12 cellular contexts compared by ENCODE assay signal in the genomic region with DNA sequence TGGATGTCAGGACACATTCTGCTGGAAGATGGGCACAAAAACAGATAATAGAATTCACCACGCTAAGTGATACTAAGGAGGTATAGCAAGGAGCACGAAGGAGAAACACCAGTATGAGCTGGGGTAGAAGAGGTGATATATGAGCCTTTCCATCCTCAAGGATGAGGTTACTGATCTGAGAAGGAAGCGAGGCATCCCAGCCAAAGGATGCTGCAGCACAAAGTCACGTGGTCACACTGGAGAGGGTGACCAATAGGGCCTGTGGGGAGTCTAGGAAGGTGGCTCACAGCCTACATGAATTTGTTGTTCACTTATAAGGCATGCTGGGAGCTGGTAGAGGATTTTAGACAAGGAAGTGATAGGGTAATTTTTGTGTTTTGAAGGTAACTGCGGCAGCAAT. TPM values are rescaled to one million over a fixed set of nuclear protein-coding genes. Genes with fewer than 3 reads are reported as not detected.
DNase-seq lines count a peak whose midpoint lies in the region; FAIRE-seq and TF ChIP-seq lines count a peak whose summit lies in the region.
"Had no signal": no experiment of that assay in that cellular context is flagged by ENCODE, and none has a peak within 500 bp of the region (broad histone marks: within the 10 kb centered on the region; RNA-seq: fewer than 3 reads in every experiment).

No MANE protein-coding gene starts in this region.

- intact Hi-C loops in activated naive CD4-positive, alpha-beta T cell treated with anti-CD3 and anti-CD28 coated beads for 36 hours (cut with micrococcal nuclease), result loop anchor here (5.0 to 10.0 kb wide), 4 partner anchors 162 to 1374 kb away; a partner anchor contains a TSS

- no peak for FAIRE-seq in small intestine (lab: Jason Lieb, UNC)

- H3K9ac ChIP-seq in OCI-LY3 (ENCODE audit: low read length) (peak overlapping the region; percentile 94; the same call in 1 of the 2 replicates), smooth muscle cell (ENCODE audit: low read depth) (no peak overlapping the region)

- no peaks in the 10 kb centered on the region for H3K27me3 Mint-ChIP-seq in activated naive CD4-positive, alpha-beta T cell treated with anti-CD3 and anti-CD28 coated beads for 36 hours (ENCODE audit: low read depth)
- H3K27me3 Mint-ChIP-seq in chondrocyte (ENCODE audit: low read depth), result no peaks in the 10 kb centered on the region

- H3K9me3 ChIP-seq in OCI-LY3 (ENCODE audit: insufficient read depth, low read length) (peaks cover 8% of the 10 kb centered on the region), smooth muscle cell (replicated peaks; ENCODE audit: low read depth) (no peaks in the 10 kb centered on the region), small intestine (ENCODE audit: control insufficient read depth, low read depth) (no peaks in the 10 kb centered on the region)

- no peaks in the 10 kb centered on the region for H3F3A ChIP-seq in smooth muscle cell (ENCODE audit: low read depth)

- peaks cover 3% of the 10 kb centered on the region for H3K9me3 Mint-ChIP-seq in activated naive CD4-positive, alpha-beta T cell treated with anti-CD3 and anti-CD28 coated beads for 36 hours
- H3K9me3 Mint-ChIP-seq in chondrocyte (ENCODE audit: low read depth), result peaks cover 4% of the 10 kb centered on the region

- WGBS in smooth muscle cell (ENCODE audit: low lambda C conversion rate), result 95% methylated on average over 5 of the region's 5 CpGs
- WGBS in small intestine, 3 donors, result 88 to 91% (median 89%) methylated on average over 5 of the region's 5 CpGs

- H3K27me3 ChIP-seq in OCI-LY3 (ENCODE audit: low read depth, low read length) (no peaks in the 10 kb centered on the region), smooth muscle cell (ENCODE audit: low read depth) (no peaks in the 10 kb centered on the region), small intestine (ENCODE audit: control insufficient read depth in 2 of 2, insufficient read depth in 2 of 2, low read length in 2 of 2) (no peaks in the 10 kb centered on the region)

- H3K4me1 Mint-ChIP-seq in activated naive CD4-positive, alpha-beta T cell treated with anti-CD3 and anti-CD28 coated beads for 36 hours (ENCODE audit: low read depth), result peaks cover 17% of the 10 kb centered on the region
- H3K4me1 Mint-ChIP-seq in chondrocyte (ENCODE audit: low read depth), result peaks cover 23% of the 10 kb centered on the region

- H3K4me1 ChIP-seq in OCI-LY3 (ENCODE audit: low read length), result peaks cover 10% of the 10 kb centered on the region
- H3K4me1 ChIP-seq in smooth muscle cell (ENCODE audit: low read depth), result peaks cover 10% of the 10 kb centered on the region
- no peaks in the 10 kb centered on the region for H3K4me1 ChIP-seq in small intestine (ENCODE audit: control insufficient read depth in 2 of 2, insufficient read depth in 1 of 2, low read depth in 1 of 2, low read length in 1 of 2)

- H3K4me2 ChIP-seq in OCI-LY3 (ENCODE audit: low read length) (peak overlapping the region; percentile 90), smooth muscle cell (peak overlapping the region; percentile 87)

- DNase-seq in activated naive CD4-positive, alpha-beta T cell treated with anti-CD3 and anti-CD28 coated beads for 36 hours, result no peak
- no peak for DNase-seq in activated naive CD4-positive, alpha-beta T cell treated with anti-CD3 and anti-CD28 coated beads, Interleukin-2, amount 50 U/mL, for 16 hours
- DNase-seq in chondrocyte (ENCODE audit: low spot score) (no peak), smooth muscle cell (lab: John Stamatoyannopoulos, UW; ENCODE audit: unreplicated experiment) (no peak), small intestine (no peak), dedifferentiated amniotic fluid mesenchymal stem cell (ENCODE audit: extremely low spot score) (no peak), HK-2 (ENCODE audit: unreplicated experiment) (no peak)
- DNase-seq: amygdala; midbrain; NCI-H2171 treated with DMSO at 0.1 percent for 48 hours; stimulated activated CD4-positive, alpha-beta T cell treated with anti-CD3 and anti-CD28 coated beads, Interleukin-12 subunit alpha, Interleukin-12 subunit beta, amount 100 ng/mL, for 4 hours had no signal

- H3K79me2 ChIP-seq in OCI-LY3 (ENCODE audit: low read length), result peaks cover 63% of the 10 kb centered on the region
- H3K79me2 ChIP-seq in smooth muscle cell (ENCODE audit: low read depth), result peaks cover 15% of the 10 kb centered on the region

- H3K36me3 ChIP-seq in OCI-LY3 (replicated peaks; ENCODE audit: low read depth, low read length), result peaks cover 17% of the 10 kb centered on the region
- no peaks in the 10 kb centered on the region for H3K36me3 ChIP-seq in smooth muscle cell (ENCODE audit: low read depth)
- no peaks in the 10 kb centered on the region for H3K36me3 ChIP-seq in small intestine (ENCODE audit: control insufficient read depth in 2 of 2, insufficient read depth in 2 of 2, low read length in 2 of 2)

- H3K27ac ChIP-seq in OCI-LY3 (ENCODE audit: low read length) (no peak overlapping the region), smooth muscle cell (ENCODE audit: low read depth) (no peak overlapping the region), small intestine (ENCODE audit: low read depth in 1 of 2, low read length in 1 of 2) (no peak overlapping the region)

- peak overlapping the region; percentile 92 for H3K4me3 Mint-ChIP-seq in activated naive CD4-positive, alpha-beta T cell treated with anti-CD3 and anti-CD28 coated beads for 36 hours
- H3K4me3 Mint-ChIP-seq in chondrocyte (ENCODE audit: unreplicated experiment), result no peak overlapping the region

- peaks cover 23% of the 10 kb centered on the region for H3K36me3 Mint-ChIP-seq in activated naive CD4-positive, alpha-beta T cell treated with anti-CD3 and anti-CD28 coated beads for 36 hours (ENCODE audit: low read depth)
- H3K36me3 Mint-ChIP-seq in chondrocyte (ENCODE audit: low read depth), result peaks cover 2% of the 10 kb centered on the region

- no peak for TF ChIP-seq CTCF in OCI-LY3 (IDR thresholded peaks at IDR 0.05; ENCODE audit: low read depth, low read length)
- no peak for TF ChIP-seq CTCF in chondrocyte (IDR thresholded peaks at IDR 0.05)
- no peak for TF ChIP-seq CTCF in smooth muscle cell (IDR thresholded peaks at IDR 0.05; ENCODE audit: borderline replicate concordance, insufficient read depth, poor library complexity, severe bottlenecking)

- H3K27ac Mint-ChIP-seq in activated naive CD4-positive, alpha-beta T cell treated with anti-CD3 and anti-CD28 coated beads for 36 hours, result no peak overlapping the region
- peak overlapping the region; percentile 23 for H3K27ac Mint-ChIP-seq in chondrocyte (ENCODE audit: unreplicated experiment)

- H3K4me3 ChIP-seq in OCI-LY3 (ENCODE audit: low read length), result peak overlapping the region; percentile 96
- peak overlapping the region; percentile 68 for H3K4me3 ChIP-seq in smooth muscle cell
- no peak overlapping the region for H3K4me3 ChIP-seq in small intestine (ENCODE audit: low read depth in 1 of 2, low read length in 2 of 2)

- no peak overlapping the region for H2AFZ ChIP-seq in OCI-LY3 (ENCODE audit: low read depth, low read length)
- H2AFZ ChIP-seq in smooth muscle cell (ENCODE audit: low read depth), result no peak overlapping the region

- H4K20me1 ChIP-seq in OCI-LY3 (ENCODE audit: insufficient read depth, low read length) (0 out of 2 replicates have a peak, but pooled peaks cover 4% of the 10 kb centered on the region), smooth muscle cell (ENCODE audit: low read depth) (no peaks in the 10 kb centered on the region)

- CTCF ChIA-PET in activated naive CD4-positive, alpha-beta T cell treated with anti-CD3 and anti-CD28 coated beads for 36 hours (lab: Charles Lee), result interaction anchor here (1.2 to 1.6 kb wide), 2 partner anchors 10 to 61 kb away, joined by 4 to 7 read pairs; no protein-coding TSS in a partner anchor

RNA-seq across cellular contexts. Expression of a gene that starts 1.4 kb away (rescaled TPM):
- 10 to 100 TPM; 25.5 to 27.7 TPM for total RNA-seq in activated naive CD4-positive, alpha-beta T cell treated with anti-CD3 and anti-CD28 coated beads for 36 hours
- total RNA-seq in chondrocyte (3.5 to 7.3 TPM (median 4.9 TPM) in 3 replicates), smooth muscle cell (5.8 and 9.3 TPM in 2 replicates)
- polyA plus RNA-seq in smooth muscle cell (3.4 and 5.9 TPM in 2 replicates), small intestine (1 to 10 TPM in 1 of 3 donors, under 1 TPM in 2; 0.81 to 7.8 (median 0.89) TPM)

RNA-seq across cellular contexts. Expression of a gene that starts 18.3 kb away (rescaled TPM):
- 10 to 100 TPM; 13.0 to 14.7 TPM for total RNA-seq in activated naive CD4-positive, alpha-beta T cell treated with anti-CD3 and anti-CD28 coated beads for 36 hours
- 45.4 to 49.4 TPM (median 48.8 TPM) in 3 replicates for total RNA-seq in chondrocyte
- 18.5 and 18.7 TPM in 2 replicates for total RNA-seq in smooth muscle cell
- 41.8 and 53.9 TPM in 2 replicates for polyA plus RNA-seq in smooth muscle cell
- 10 to 100 TPM; 28.0 to 64.0 (median 45.8) TPM for polyA plus RNA-seq in small intestine

Comparison
In these comparisons a context has a peak if more than half of its experiments do, and no peak if none do; other contexts are left out.
1. H3K4me3 ChIP-seq: peak in OCI-LY3 (single experiment) and smooth muscle cell (single experiment); none in small intestine (0 of 2).